In genomic region chr14:89640141-89640540, GRCh38 we compare ENCODE assay signal across 24 cellular contexts.
DNase-seq lines count a peak whose midpoint lies in the region; ATAC-seq and FAIRE-seq lines count a peak whose summit lies in the region.
"Had no signal": no experiment of that assay in that cellular context is flagged by ENCODE, and none has a peak within 500 bp of the region (broad histone marks: within the 10 kb centered on the region; RNA-seq: fewer than 3 reads in every experiment).

No MANE protein-coding gene starts in this region.

- H3K36me3 Mint-ChIP-seq in T-helper 2 cell treated with Interferon-gamma antibody and Interleukin-4, amounts not matched to agents 5 μg/mL and 100 μg/mL, for 36 hours (ENCODE audit: low read depth): peaks cover 24% of the 10 kb centered on the region
- peaks cover 13% of the 10 kb centered on the region for H3K36me3 Mint-ChIP-seq in activated naive CD8-positive, alpha-beta T cell
- H3K36me3 Mint-ChIP-seq in naive thymus-derived CD4-positive, alpha-beta T cell: peaks cover 0 to 31% (median 0%) of the 10 kb centered on the region in 5 donors

- no peak for ATAC-seq in naive thymus-derived CD4-positive, alpha-beta T cell
- ATAC-seq: esophagus mucosa, pancreas had no signal

- CTCF ChIA-PET in naive thymus-derived CD4-positive, alpha-beta T cell (lab: Charles Lee): interaction anchor here (2.0 kb wide), 1 partner anchor 9 kb away, joined by 5 read pairs; no protein-coding TSS in a partner anchor

- H3K4me3 ChIP-seq in naive thymus-derived CD4-positive, alpha-beta T cell (ENCODE audit: low read length): no peak overlapping the region
- H3K4me3 ChIP-seq: BLaER1, pancreas, SJSA1, tibial nerve had no signal

- no peaks in the 10 kb centered on the region for H3K9me3 ChIP-seq in naive thymus-derived CD4-positive, alpha-beta T cell (ENCODE audit: control insufficient read depth in 2 of 3, low read length in 3 of 3)
- H3K9me3 ChIP-seq: pancreas, SJSA1, tibial nerve had no signal

- H3K4me3 Mint-ChIP-seq in T-helper 2 cell treated with Interferon-gamma antibody and Interleukin-4, amounts not matched to agents 5 μg/mL and 100 μg/mL, for 36 hours: peak overlapping the region; percentile 8
- H3K4me3 Mint-ChIP-seq in activated naive CD8-positive, alpha-beta T cell: peak overlapping the region; percentile 5
- peak overlapping the region in 8 of 10 donors; percentile 4 to 74 (median 18) for H3K4me3 Mint-ChIP-seq in naive thymus-derived CD4-positive, alpha-beta T cell
- H3K4me3 Mint-ChIP-seq: immature natural killer cell had no signal

- POLR2A ChIA-PET in naive thymus-derived CD4-positive, alpha-beta T cell (lab: Charles Lee): interaction anchor here (0.6 to 5.6 kb wide), 5 partner anchors 9 to 81 kb away, joined by 3 to 50 read pairs (median 10); no protein-coding TSS in a partner anchor

- no peak for DNase-seq in T-helper 2 cell treated with Interferon-gamma antibody and Interleukin-4, amounts not matched to agents 5 μg/mL and 100 μg/mL, for 36 hours (ENCODE audit: low spot score)
- no peak for DNase-seq in T-helper 2 cell
- DNase-seq in EL: peak; percentile 32
- DNase-seq in naive thymus-derived CD4-positive, alpha-beta T cell: no peak
- DNase-seq in HTR-8/SVneo (ENCODE audit: insufficient read length, low spot score): no peak
- DNase-seq in superior temporal gyrus (ENCODE audit: extremely low spot score): no peak
- DNase-seq in urothelium cell line (ENCODE audit: low spot score): no peak
- DNase-seq: 8988T, caudate nucleus, DMS153, glutamatergic neuron, immature natural killer cell, KG1, NCI-H1092, NCI-H526, pancreas, small intestine had no signal

- no peak for FAIRE-seq in HTR-8/SVneo (lab: Jason Lieb, UNC)
- no peak for FAIRE-seq in urothelium cell line (lab: Jason Lieb, UNC)
- FAIRE-seq: GM18507, pancreas, small intestine had no signal

- peaks cover 60% of the 10 kb centered on the region for H3K4me1 Mint-ChIP-seq in T-helper 2 cell treated with Interferon-gamma antibody and Interleukin-4, amounts not matched to agents 5 μg/mL and 100 μg/mL, for 36 hours (ENCODE audit: low read depth)
- H3K4me1 Mint-ChIP-seq in activated naive CD8-positive, alpha-beta T cell (ENCODE audit: low read depth): peaks cover 57% of the 10 kb centered on the region
- peaks cover 23 to 84% (median 60%) of the 10 kb centered on the region in 7 donors for H3K4me1 Mint-ChIP-seq in naive thymus-derived CD4-positive, alpha-beta T cell

- peak overlapping the region; percentile 56 for H3K27ac Mint-ChIP-seq in T-helper 2 cell treated with Interferon-gamma antibody and Interleukin-4, amounts not matched to agents 5 μg/mL and 100 μg/mL, for 36 hours
- peak overlapping the region; percentile 96 for H3K27ac Mint-ChIP-seq in activated naive CD8-positive, alpha-beta T cell
- peak overlapping the region; percentile 38 to 99 (median 79) for H3K27ac Mint-ChIP-seq in naive thymus-derived CD4-positive, alpha-beta T cell

- no peaks in the 10 kb centered on the region for H3K36me3 ChIP-seq in naive thymus-derived CD4-positive, alpha-beta T cell (ENCODE audit: control insufficient read depth in 2 of 3, insufficient read depth in 3 of 3, low read length in 3 of 3)
- H3K36me3 ChIP-seq: BLaER1, pancreas, SJSA1, tibial nerve had no signal

- no peaks in the 10 kb centered on the region for H3K27me3 ChIP-seq in naive thymus-derived CD4-positive, alpha-beta T cell (ENCODE audit: control insufficient read depth in 2 of 2, insufficient read depth in 2 of 2, low read length in 2 of 2)
- H3K27me3 ChIP-seq: BLaER1, pancreas, SJSA1, tibial nerve had no signal

- H3K27ac ChIP-seq in naive thymus-derived CD4-positive, alpha-beta T cell (ENCODE audit: low read depth, low read length): no peak overlapping the region
- H3K27ac ChIP-seq: BLaER1, HL-60, SJSA1, tibial nerve had no signal

- peaks cover 13 to 45% of the 10 kb centered on the region in 2 donors for H3K4me1 ChIP-seq in naive thymus-derived CD4-positive, alpha-beta T cell (ENCODE audit: control insufficient read depth in 2 of 2, insufficient read depth in 2 of 2, low read length in 2 of 2)
- H3K4me1 ChIP-seq: tibial nerve had no signal

- intact Hi-C loops in naive thymus-derived CD4-positive, alpha-beta T cell (cut with micrococcal nuclease): loop anchor here (5.0 kb wide), 1 partner anchor 42 kb away; no protein-coding TSS in a partner anchor

- H3K27me3 Mint-ChIP-seq in T-helper 2 cell treated with Interferon-gamma antibody and Interleukin-4, amounts not matched to agents 5 μg/mL and 100 μg/mL, for 36 hours (ENCODE audit: low read depth): no peaks in the 10 kb centered on the region
- no peaks in the 10 kb centered on the region for H3K27me3 Mint-ChIP-seq in activated naive CD8-positive, alpha-beta T cell
- no peaks in the 10 kb centered on the region for H3K27me3 Mint-ChIP-seq in naive thymus-derived CD4-positive, alpha-beta T cell

- peaks cover 26% of the 10 kb centered on the region for H3K9me3 Mint-ChIP-seq in T-helper 2 cell treated with Interferon-gamma antibody and Interleukin-4, amounts not matched to agents 5 μg/mL and 100 μg/mL, for 36 hours
- peaks cover 4% of the 10 kb centered on the region for H3K9me3 Mint-ChIP-seq in activated naive CD8-positive, alpha-beta T cell (ENCODE audit: low read depth)
- H3K9me3 Mint-ChIP-seq in naive thymus-derived CD4-positive, alpha-beta T cell: peaks cover 0 to 10% (median 0%) of the 10 kb centered on the region in 11 donors
- H3K9me3 Mint-ChIP-seq: immature natural killer cell had no signal
